Comparison of ENCODE assay signal across 2 cellular contexts in the genomic region with DNA sequence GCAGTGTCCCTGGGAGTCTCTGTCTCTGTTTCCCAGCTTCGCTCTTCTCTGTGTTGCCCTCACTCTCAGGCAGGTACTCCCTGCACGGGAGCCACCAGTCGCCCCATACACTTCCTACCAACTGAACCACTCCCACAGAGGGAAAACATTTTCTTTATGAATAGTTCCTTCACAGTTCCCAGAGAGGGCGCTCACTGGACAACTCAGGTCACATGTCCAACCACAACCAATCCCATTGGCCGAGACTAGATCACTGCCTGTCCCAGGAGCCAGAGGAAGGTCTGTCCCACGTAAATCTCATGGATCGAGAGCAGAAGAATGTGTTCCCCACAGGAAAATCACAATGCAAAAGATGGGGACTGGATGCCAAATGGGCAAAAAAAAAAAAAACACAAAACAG.
TF ChIP-seq lines count a peak whose summit lies in the region.

No MANE protein-coding gene starts in this region.

TF ChIP-seq in GM23338, 12 proteins besides CTCF, POLR2A, EP300 and RAD21:
- TF ChIP-seq EZH2phosphoT487 (IDR thresholded peaks at IDR 0.05; ENCODE audit: unreplicated experiment) (no peak), JUNB (IDR thresholded peaks at IDR 0.05; ENCODE audit: unreplicated experiment) (no peak), POLR2AphosphoS5 (IDR thresholded peaks at IDR 0.05; ENCODE audit: low read depth) (no peak), EZH2 (IDR thresholded peaks at IDR 0.05; ENCODE audit: low read depth, unreplicated experiment) (no peak), CREB1 (CRISPR knock-in tag; IDR thresholded peaks at IDR 0.05; ENCODE audit: low read depth) (no peak), STAT1 (IDR thresholded peaks at IDR 0.05; ENCODE audit: unreplicated experiment) (no peak)
- TF ChIP-seq, protein P1, sequence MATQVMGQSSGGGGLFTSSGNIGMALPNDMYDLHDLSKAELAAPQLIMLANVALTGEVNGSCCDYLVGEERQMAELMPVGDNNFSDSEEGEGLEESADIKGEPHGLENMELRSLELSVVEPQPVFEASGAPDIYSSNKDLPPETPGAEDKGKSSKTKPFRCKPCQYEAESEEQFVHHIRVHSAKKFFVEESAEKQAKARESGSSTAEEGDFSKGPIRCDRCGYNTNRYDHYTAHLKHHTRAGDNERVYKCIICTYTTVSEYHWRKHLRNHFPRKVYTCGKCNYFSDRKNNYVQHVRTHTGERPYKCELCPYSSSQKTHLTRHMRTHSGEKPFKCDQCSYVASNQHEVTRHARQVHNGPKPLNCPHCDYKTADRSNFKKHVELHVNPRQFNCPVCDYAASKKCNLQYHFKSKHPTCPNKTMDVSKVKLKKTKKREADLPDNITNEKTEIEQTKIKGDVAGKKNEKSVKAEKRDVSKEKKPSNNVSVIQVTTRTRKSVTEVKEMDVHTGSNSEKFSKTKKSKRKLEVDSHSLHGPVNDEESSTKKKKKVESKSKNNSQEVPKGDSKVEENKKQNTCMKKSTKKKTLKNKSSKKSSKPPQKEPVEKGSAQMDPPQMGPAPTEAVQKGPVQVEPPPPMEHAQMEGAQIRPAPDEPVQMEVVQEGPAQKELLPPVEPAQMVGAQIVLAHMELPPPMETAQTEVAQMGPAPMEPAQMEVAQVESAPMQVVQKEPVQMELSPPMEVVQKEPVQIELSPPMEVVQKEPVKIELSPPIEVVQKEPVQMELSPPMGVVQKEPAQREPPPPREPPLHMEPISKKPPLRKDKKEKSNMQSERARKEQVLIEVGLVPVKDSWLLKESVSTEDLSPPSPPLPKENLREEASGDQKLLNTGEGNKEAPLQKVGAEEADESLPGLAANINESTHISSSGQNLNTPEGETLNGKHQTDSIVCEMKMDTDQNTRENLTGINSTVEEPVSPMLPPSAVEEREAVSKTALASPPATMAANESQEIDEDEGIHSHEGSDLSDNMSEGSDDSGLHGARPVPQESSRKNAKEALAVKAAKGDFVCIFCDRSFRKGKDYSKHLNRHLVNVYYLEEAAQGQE (IDR thresholded peaks at IDR 0.05; ENCODE audit: unreplicated experiment) = no peak
- TF ChIP-seq, protein P2, sequence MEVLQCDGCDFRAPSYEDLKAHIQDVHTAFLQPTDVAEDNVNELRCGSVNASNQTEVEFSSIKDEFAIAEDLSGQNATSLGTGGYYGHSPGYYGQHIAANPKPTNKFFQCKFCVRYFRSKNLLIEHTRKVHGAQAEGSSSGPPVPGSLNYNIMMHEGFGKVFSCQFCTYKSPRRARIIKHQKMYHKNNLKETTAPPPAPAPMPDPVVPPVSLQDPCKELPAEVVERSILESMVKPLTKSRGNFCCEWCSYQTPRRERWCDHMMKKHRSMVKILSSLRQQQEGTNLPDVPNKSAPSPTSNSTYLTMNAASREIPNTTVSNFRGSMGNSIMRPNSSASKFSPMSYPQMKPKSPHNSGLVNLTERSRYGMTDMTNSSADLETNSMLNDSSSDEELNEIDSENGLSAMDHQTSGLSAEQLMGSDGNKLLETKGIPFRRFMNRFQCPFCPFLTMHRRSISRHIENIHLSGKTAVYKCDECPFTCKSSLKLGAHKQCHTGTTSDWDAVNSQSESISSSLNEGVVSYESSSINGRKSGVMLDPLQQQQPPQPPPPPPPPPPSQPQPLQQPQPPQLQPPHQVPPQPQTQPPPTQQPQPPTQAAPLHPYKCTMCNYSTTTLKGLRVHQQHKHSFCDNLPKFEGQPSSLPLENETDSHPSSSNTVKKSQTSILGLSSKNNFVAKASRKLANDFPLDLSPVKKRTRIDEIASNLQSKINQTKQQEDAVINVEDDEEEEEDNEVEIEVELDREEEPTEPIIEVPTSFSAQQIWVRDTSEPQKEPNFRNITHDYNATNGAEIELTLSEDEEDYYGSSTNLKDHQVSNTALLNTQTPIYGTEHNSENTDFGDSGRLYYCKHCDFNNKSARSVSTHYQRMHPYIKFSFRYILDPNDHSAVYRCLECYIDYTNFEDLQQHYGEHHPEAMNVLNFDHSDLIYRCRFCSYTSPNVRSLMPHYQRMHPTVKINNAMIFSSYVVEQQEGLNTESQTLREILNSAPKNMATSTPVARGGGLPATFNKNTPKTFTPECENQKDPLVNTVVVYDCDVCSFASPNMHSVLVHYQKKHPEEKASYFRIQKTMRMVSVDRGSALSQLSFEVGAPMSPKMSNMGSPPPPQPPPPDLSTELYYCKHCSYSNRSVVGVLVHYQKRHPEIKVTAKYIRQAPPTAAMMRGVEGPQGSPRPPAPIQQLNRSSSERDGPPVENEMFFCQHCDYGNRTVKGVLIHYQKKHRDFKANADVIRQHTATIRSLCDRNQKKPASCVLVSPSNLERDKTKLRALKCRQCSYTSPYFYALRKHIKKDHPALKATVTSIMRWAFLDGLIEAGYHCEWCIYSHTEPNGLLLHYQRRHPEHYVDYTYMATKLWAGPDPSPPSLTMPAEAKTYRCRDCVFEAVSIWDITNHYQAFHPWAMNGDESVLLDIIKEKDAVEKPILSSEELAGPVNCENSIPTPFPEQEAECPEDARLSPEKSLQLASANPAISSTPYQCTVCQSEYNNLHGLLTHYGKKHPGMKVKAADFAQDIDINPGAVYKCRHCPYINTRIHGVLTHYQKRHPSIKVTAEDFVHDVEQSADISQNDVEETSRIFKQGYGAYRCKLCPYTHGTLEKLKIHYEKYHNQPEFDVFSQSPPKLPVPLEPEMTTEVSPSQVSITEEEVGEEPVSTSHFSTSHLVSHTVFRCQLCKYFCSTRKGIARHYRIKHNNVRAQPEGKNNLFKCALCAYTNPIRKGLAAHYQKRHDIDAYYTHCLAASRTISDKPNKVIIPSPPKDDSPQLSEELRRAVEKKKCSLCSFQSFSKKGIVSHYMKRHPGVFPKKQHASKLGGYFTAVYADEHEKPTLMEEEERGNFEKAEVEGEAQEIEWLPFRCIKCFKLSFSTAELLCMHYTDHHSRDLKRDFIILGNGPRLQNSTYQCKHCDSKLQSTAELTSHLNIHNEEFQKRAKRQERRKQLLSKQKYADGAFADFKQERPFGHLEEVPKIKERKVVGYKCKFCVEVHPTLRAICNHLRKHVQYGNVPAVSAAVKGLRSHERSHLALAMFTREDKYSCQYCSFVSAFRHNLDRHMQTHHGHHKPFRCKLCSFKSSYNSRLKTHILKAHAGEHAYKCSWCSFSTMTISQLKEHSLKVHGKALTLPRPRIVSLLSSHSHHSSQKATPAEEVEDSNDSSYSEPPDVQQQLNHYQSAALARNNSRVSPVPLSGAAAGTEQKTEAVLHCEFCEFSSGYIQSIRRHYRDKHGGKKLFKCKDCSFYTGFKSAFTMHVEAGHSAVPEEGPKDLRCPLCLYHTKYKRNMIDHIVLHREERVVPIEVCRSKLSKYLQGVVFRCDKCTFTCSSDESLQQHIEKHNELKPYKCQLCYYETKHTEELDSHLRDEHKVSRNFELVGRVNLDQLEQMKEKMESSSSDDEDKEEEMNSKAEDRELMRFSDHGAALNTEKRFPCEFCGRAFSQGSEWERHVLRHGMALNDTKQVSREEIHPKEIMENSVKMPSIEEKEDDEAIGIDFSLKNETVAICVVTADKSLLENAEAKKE (CRISPR knock-in tag; IDR thresholded peaks at IDR 0.05) = no peak
- TF ChIP-seq, protein P3, sequence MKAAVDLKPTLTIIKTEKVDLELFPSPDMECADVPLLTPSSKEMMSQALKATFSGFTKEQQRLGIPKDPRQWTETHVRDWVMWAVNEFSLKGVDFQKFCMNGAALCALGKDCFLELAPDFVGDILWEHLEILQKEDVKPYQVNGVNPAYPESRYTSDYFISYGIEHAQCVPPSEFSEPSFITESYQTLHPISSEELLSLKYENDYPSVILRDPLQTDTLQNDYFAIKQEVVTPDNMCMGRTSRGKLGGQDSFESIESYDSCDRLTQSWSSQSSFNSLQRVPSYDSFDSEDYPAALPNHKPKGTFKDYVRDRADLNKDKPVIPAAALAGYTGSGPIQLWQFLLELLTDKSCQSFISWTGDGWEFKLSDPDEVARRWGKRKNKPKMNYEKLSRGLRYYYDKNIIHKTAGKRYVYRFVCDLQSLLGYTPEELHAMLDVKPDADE (IDR thresholded peaks at IDR 0.05) = no peak

TF ChIP-seq in H1, 55 proteins besides CTCF, POLR2A, EP300 and RAD21:
- no peak for TF ChIP-seq TBP (IDR thresholded peaks at IDR 0.05; ENCODE audit: low read depth, low read length)
- TF ChIP-seq, protein P4, sequence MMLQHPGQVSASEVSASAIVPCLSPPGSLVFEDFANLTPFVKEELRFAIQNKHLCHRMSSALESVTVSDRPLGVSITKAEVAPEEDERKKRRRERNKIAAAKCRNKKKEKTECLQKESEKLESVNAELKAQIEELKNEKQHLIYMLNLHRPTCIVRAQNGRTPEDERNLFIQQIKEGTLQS (IDR thresholded peaks at IDR 0.05; ENCODE audit: insufficient read depth, low read depth, low read length) = peak; percentile 71
- no peak for TF ChIP-seq TCF12 (IDR thresholded peaks at IDR 0.05; ENCODE audit: low read depth, low read length)
- TF ChIP-seq JUND (IDR thresholded peaks at IDR 0.05; ENCODE audit: low read length) = no peak
- TF ChIP-seq, protein P5, sequence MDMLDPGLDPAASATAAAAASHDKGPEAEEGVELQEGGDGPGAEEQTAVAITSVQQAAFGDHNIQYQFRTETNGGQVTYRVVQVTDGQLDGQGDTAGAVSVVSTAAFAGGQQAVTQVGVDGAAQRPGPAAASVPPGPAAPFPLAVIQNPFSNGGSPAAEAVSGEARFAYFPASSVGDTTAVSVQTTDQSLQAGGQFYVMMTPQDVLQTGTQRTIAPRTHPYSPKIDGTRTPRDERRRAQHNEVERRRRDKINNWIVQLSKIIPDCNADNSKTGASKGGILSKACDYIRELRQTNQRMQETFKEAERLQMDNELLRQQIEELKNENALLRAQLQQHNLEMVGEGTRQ (IDR thresholded peaks at IDR 0.05; ENCODE audit: low read length) = peak; percentile 81
